Comparison of ENCODE assay signal across 7 cellular contexts in the genomic region with DNA sequence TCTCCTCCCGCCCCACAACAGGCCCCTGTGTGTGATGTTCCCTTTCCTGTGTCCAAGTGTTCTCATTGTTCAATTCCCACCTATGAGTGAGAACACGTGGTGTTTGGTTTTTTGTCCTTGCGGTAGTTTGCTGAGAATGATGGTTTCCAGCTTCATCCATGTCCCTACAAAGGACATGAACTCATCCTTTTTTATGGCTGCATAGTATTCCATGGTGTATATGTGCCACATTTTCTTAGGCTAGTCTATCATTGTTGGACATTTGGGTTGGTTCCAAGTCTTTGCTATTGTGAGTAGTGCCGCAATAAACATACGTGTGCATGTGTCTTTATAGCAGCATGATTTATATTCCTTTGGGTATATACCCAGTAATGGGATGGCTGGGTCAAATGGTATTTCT. TPM values are rescaled to one million over a fixed set of nuclear protein-coding genes. Genes with fewer than 3 reads are reported as not detected.
DNase-seq lines count a peak whose midpoint lies in the region; ATAC-seq and TF ChIP-seq lines count a peak whose summit lies in the region.
"Not testable (repeated sequence)": the region's sequence is repeated elsewhere in the genome, so short reads cannot be mapped to it uniquely, and the experiment has no call there.

No MANE protein-coding gene starts in this region.

- CTCF ChIA-PET in Caco-2 (lab: Charles Lee): not testable (repeated sequence)

- not testable (repeated sequence) for H3K27me3 Mint-ChIP-seq in Caco-2 (ENCODE audit: insufficient read depth, unreplicated experiment); T-helper 1 cell treated with Interleukin-12 subunit alpha and Interleukin-12 subunit beta and Interleukin-4 antibody, amounts not matched to agents 30 μg/mL and 1 μg/mL, for 36 hours (ENCODE audit: low read depth); activated T-helper 17 cell treated with anti-CD3 and anti-CD28 coated beads, Interleukin-2, amount 50 U/mL, for 72 hours; central memory CD8-positive, alpha-beta T cell; natural killer cell (ENCODE audit: low read depth in 2 of 2)

- H3K36me3 Mint-ChIP-seq in Caco-2 (ENCODE audit: insufficient read depth, unreplicated experiment): peaks cover 69% of the 10 kb centered on the region
- H3K36me3 Mint-ChIP-seq in T-helper 1 cell treated with Interleukin-12 subunit alpha and Interleukin-12 subunit beta and Interleukin-4 antibody, amounts not matched to agents 30 μg/mL and 1 μg/mL, for 36 hours (ENCODE audit: low read depth): peaks cover 32% of the 10 kb centered on the region
- peaks cover 85% of the 10 kb centered on the region for H3K36me3 Mint-ChIP-seq in activated T-helper 17 cell treated with anti-CD3 and anti-CD28 coated beads, Interleukin-2, amount 50 U/mL, for 72 hours (ENCODE audit: low read depth)
- H3K36me3 Mint-ChIP-seq in central memory CD8-positive, alpha-beta T cell (ENCODE audit: insufficient read depth): peaks cover 44% of the 10 kb centered on the region
- not testable (repeated sequence) for H3K36me3 Mint-ChIP-seq in natural killer cell

- H3K4me3 ChIP-seq in Caco-2 (ENCODE audit: low read depth, low read length): not testable (repeated sequence)
- H3K4me3 ChIP-seq in heart right ventricle (peak overlapping the region in 7 of 10 donors; percentile 64 to 96 (median 82)), skeletal muscle tissue (ENCODE audit: low read length in 3 of 3) (peak overlapping the region in 2 of 3 donors; percentile 85 to 92)

- not testable (repeated sequence) for H3K9me3 Mint-ChIP-seq in Caco-2 (ENCODE audit: unreplicated experiment); T-helper 1 cell treated with Interleukin-12 subunit alpha and Interleukin-12 subunit beta and Interleukin-4 antibody, amounts not matched to agents 30 μg/mL and 1 μg/mL, for 36 hours; activated T-helper 17 cell treated with anti-CD3 and anti-CD28 coated beads, Interleukin-2, amount 50 U/mL, for 72 hours; central memory CD8-positive, alpha-beta T cell; natural killer cell

- H3K4me3 Mint-ChIP-seq in Caco-2 (ENCODE audit: unreplicated experiment) (peak overlapping the region; percentile 97), natural killer cell (peak overlapping the region; percentile 40)
- H3K4me3 Mint-ChIP-seq in T-helper 1 cell treated with Interleukin-12 subunit alpha and Interleukin-12 subunit beta and Interleukin-4 antibody, amounts not matched to agents 30 μg/mL and 1 μg/mL, for 36 hours: peak overlapping the region; percentile 79
- peak overlapping the region; percentile 80 for H3K4me3 Mint-ChIP-seq in activated T-helper 17 cell treated with anti-CD3 and anti-CD28 coated beads, Interleukin-2, amount 50 U/mL, for 72 hours
- H3K4me3 Mint-ChIP-seq in central memory CD8-positive, alpha-beta T cell: peak overlapping the region; percentile 92

- 94 to 95% methylated on average over 4 of the region's 5 CpGs for WGBS in heart right ventricle, 2 donors

- peaks cover 11% of the 10 kb centered on the region for H3K4me1 Mint-ChIP-seq in Caco-2 (ENCODE audit: low read depth, unreplicated experiment)
- H3K4me1 Mint-ChIP-seq in T-helper 1 cell treated with Interleukin-12 subunit alpha and Interleukin-12 subunit beta and Interleukin-4 antibody, amounts not matched to agents 30 μg/mL and 1 μg/mL, for 36 hours (ENCODE audit: low read depth): peaks cover 41% of the 10 kb centered on the region
- peaks cover 28% of the 10 kb centered on the region for H3K4me1 Mint-ChIP-seq in activated T-helper 17 cell treated with anti-CD3 and anti-CD28 coated beads, Interleukin-2, amount 50 U/mL, for 72 hours
- peaks cover 41% of the 10 kb centered on the region for H3K4me1 Mint-ChIP-seq in central memory CD8-positive, alpha-beta T cell
- peaks cover 40 to 60% of the 10 kb centered on the region in 2 donors for H3K4me1 Mint-ChIP-seq in natural killer cell

- H3K27ac Mint-ChIP-seq in Caco-2 (ENCODE audit: unreplicated experiment); T-helper 1 cell treated with Interleukin-12 subunit alpha and Interleukin-12 subunit beta and Interleukin-4 antibody, amounts not matched to agents 30 μg/mL and 1 μg/mL, for 36 hours; activated T-helper 17 cell treated with anti-CD3 and anti-CD28 coated beads, Interleukin-2, amount 50 U/mL, for 72 hours; central memory CD8-positive, alpha-beta T cell (ENCODE audit: low read depth): not testable (repeated sequence)
- H3K27ac Mint-ChIP-seq in natural killer cell: peak overlapping the region in 1 of 2 donors; percentile 48

- H3K4me1 ChIP-seq in Caco-2: not testable (repeated sequence)
- peaks cover 0 to 71% (median 51%) of the 10 kb centered on the region in 9 donors for H3K4me1 ChIP-seq in heart right ventricle
- H3K4me1 ChIP-seq in skeletal muscle tissue (ENCODE audit: control insufficient read depth in 3 of 3, insufficient read depth in 3 of 3, low read length in 3 of 3): peaks cover 23 to 34% (median 31%) of the 10 kb centered on the region in 3 donors

- not testable (repeated sequence) for ATAC-seq in activated T-helper 17 cell treated with anti-CD3 and anti-CD28 coated beads, Interleukin-2, amount 50 U/mL, for 72 hours (replicated peaks); central memory CD8-positive, alpha-beta T cell (replicated peaks; ENCODE audit: extremely low read depth, poor library complexity, severe bottlenecking); heart right ventricle; natural killer cell

- H3K27me3 ChIP-seq in Caco-2 (replicated peaks; ENCODE audit: control insufficient read depth, insufficient read depth, low read length); heart right ventricle; skeletal muscle tissue (ENCODE audit: control insufficient read depth in 3 of 3, insufficient read depth in 3 of 3, low read length in 3 of 3): not testable (repeated sequence)

- H3K9me3 ChIP-seq in Caco-2; heart right ventricle; skeletal muscle tissue (ENCODE audit: control insufficient read depth in 3 of 3, low read length in 3 of 3): not testable (repeated sequence)

- H3K9ac ChIP-seq in skeletal muscle tissue (ENCODE audit: low read depth in 1 of 3, low read length in 3 of 3): not testable (repeated sequence)

- not testable (repeated sequence) for TF ChIP-seq CTCF in Caco-2 (IDR thresholded peaks at IDR 0.05; ENCODE audit: insufficient read depth in 1 of 2, low read depth in 1 of 2, low read length in 1 of 2, severe bottlenecking in 1 of 2, unreplicated experiment in 1 of 2); heart right ventricle (IDR thresholded peaks at IDR 0.05); natural killer cell (IDR thresholded peaks at IDR 0.05)

- H3K36me3 ChIP-seq in Caco-2 (ENCODE audit: control insufficient read depth, insufficient read depth, low read length): not testable (repeated sequence)
- H3K36me3 ChIP-seq in heart right ventricle (peaks cover 0 to 47% (median 15%) of the 10 kb centered on the region in 9 donors), skeletal muscle tissue (ENCODE audit: control insufficient read depth in 3 of 3, insufficient read depth in 3 of 3, low read length in 3 of 3) (peaks cover 13 to 22% (median 20%) of the 10 kb centered on the region in 3 donors)

- not testable (repeated sequence) for DNase-seq in Caco-2; central memory CD8-positive, alpha-beta T cell (ENCODE audit: low spot score in 2 of 2); heart right ventricle; natural killer cell

- H3K27ac ChIP-seq in heart right ventricle; skeletal muscle tissue (ENCODE audit: low read depth, low read length): not testable (repeated sequence)

- BruUV-seq in Caco-2 (replicated peaks; lab: Mats Ljungman, UMichigan): not testable (repeated sequence)

- POLR2A ChIA-PET in Caco-2 (lab: Charles Lee): not testable (repeated sequence)

- intact Hi-C loops in Caco-2 (cut with micrococcal nuclease; ENCODE audit: unreplicated experiment) (loop anchor here (2.0 to 5.0 kb wide), 5 partner anchors 71 to 203 kb away; a partner anchor contains a TSS), heart right ventricle (cut with DNase I) (loop anchor here in 7 of 10 donors (5.0 kb wide), 5 partner anchors 39 to 214 kb away; a partner anchor contains a TSS), natural killer cell (cut with micrococcal nuclease) (loop anchor here (5.0 kb wide), 4 partner anchors 39 to 274 kb away; a partner anchor contains a TSS)

RNA-seq across cellular contexts. Expression of a gene that starts 2.3 kb away (rescaled TPM):
- total RNA-seq in Caco-2 (2022): 76.1 and 78.9 TPM in 2 replicates
- 100 to 1,000 TPM in 1 of 2 donors, 10 to 100 TPM in 1; 76.6 to 143 TPM for total RNA-seq in activated T-helper 17 cell treated with anti-CD3 and anti-CD28 coated beads, Interleukin-2, amount 50 U/mL, for 72 hours
- 100 to 1,000 TPM; 195 to 260 (median 227) TPM for total RNA-seq in heart right ventricle
- 100 to 1,000 TPM in 1 of 2 donors, 10 to 100 TPM in 1; 98.9 to 181 TPM for polyA plus RNA-seq in heart right ventricle
- 100 to 1,000 TPM in 2 of 3 donors, 10 to 100 TPM in 1; 93.5 to 124 (median 116) TPM for total RNA-seq in natural killer cell
- 67.8 TPM for total RNA-seq in skeletal muscle tissue

RNA-seq across cellular contexts. Expression of a gene that starts 6.7 kb away (rescaled TPM):
- 1.8 and 2.0 TPM in 2 replicates for total RNA-seq in Caco-2 (2022)
- 1 to 10 TPM in 1 of 2 donors, under 1 TPM in 1; 0.69 to 9.7 TPM for total RNA-seq in activated T-helper 17 cell treated with anti-CD3 and anti-CD28 coated beads, Interleukin-2, amount 50 U/mL, for 72 hours
- total RNA-seq in heart right ventricle: 1 to 10 TPM; 2.4 to 7.1 (median 5.0) TPM
- polyA plus RNA-seq in heart right ventricle: 1 to 10 TPM; 4.1 to 6.1 TPM
- 1 to 10 TPM in 1 of 3 donors, under 1 TPM in 1, not detected in 1; 0.63 to 2.2 TPM for total RNA-seq in natural killer cell
- 7.8 TPM for total RNA-seq in skeletal muscle tissue

RNA-seq across cellular contexts. Expression of a gene that starts 38.0 kb away (rescaled TPM):
- total RNA-seq in Caco-2 (2022) (49.8 and 53.2 TPM in 2 replicates), heart right ventricle (10 to 100 TPM; 29.1 to 39.8 (median 37.3) TPM), natural killer cell (10 to 100 TPM; 12.3 to 15.5 (median 13.4) TPM), skeletal muscle tissue (37.1 TPM)
- total RNA-seq in activated T-helper 17 cell treated with anti-CD3 and anti-CD28 coated beads, Interleukin-2, amount 50 U/mL, for 72 hours: 10 to 100 TPM in 1 of 2 donors, 1 to 10 TPM in 1; 8.9 to 23.0 TPM
- polyA plus RNA-seq in heart right ventricle: 10 to 100 TPM; 33.7 to 87.6 TPM

Comparison
In these comparisons a context has a peak if more than half of its experiments do, and no peak if none do; other contexts are left out.
1. H3K4me3 Mint-ChIP-seq: peak in every context shown above with its lines; median percentile 97 in Caco-2; 92 in central memory CD8-positive, alpha-beta T cell; 80 in activated T-helper 17 cell treated with anti-CD3 and anti-CD28 coated beads, Interleukin-2, amount 50 U/mL, for 72 hours; 79 in T-helper 1 cell treated with Interleukin-12 subunit alpha and Interleukin-12 subunit beta and Interleukin-4 antibody, amounts not matched to agents 30 μg/mL and 1 μg/mL, for 36 hours; 40 in natural killer cell.